Comparison of ENCODE assay signal across 25 cellular contexts in genomic region chr1:101162736-101163405, GRCh38.
DNase-seq lines count a peak whose midpoint lies in the region; ATAC-seq, FAIRE-seq and TF ChIP-seq lines count a peak whose summit lies in the region.
"Had no signal": no experiment of that assay in that cellular context is flagged by ENCODE, and none has a peak within 500 bp of the region (broad histone marks: within the 10 kb centered on the region; RNA-seq: fewer than 3 reads in every experiment).

No MANE protein-coding gene starts in this region.

- H3K9me3 ChIP-seq in left ventricle myocardium inferior (replicated peaks) (no peaks in the 10 kb centered on the region), esophagus muscularis mucosa (no peaks in the 10 kb centered on the region), parathyroid adenoma (ENCODE audit: control insufficient read depth, low read length) (no peaks in the 10 kb centered on the region), thyroid gland (no peaks in the 10 kb centered on the region), small intestine (ENCODE audit: control insufficient read depth, low read depth) (no peaks in the 10 kb centered on the region), A673 (ENCODE audit: low read depth, low read length, poor library complexity, severe bottlenecking) (no peaks in the 10 kb centered on the region)
- H3K9me3 ChIP-seq: BLaER1 had no signal

- DNase-seq in left ventricle myocardium inferior (no peak), Right ventricle myocardium superior (no peak), esophagus muscularis mucosa (ENCODE audit: extremely low spot score) (no peak), thyroid gland (no peak), hepatic stellate cell (ENCODE audit: low spot score) (no peak), small intestine (no peak), A673 (ENCODE audit: low spot score) (no peak)
- DNase-seq: CD4-positive, alpha-beta memory T cell; DMS153; GDM1; HFFc6; NCI-H1092 treated with DMSO at 0.1 percent for 48 hours; NCI-H146; NCI-H2081; NCI-H2171 treated with DMSO at 0.1 percent for 48 hours; NCI-H446 treated with DMSO at 0.1 percent for 48 hours; NCI-H69; NK-92 treated with Interleukin-12 subunit alpha and Interleukin-12 subunit beta, amount 100 ng/mL, for 24 hours; SHP77 had no signal

- H3K79me2 ChIP-seq in parathyroid adenoma: no peaks in the 10 kb centered on the region

- 80% methylated on average over 3 of the region's 3 CpGs for WGBS in esophagus muscularis mucosa
- WGBS in thyroid gland, 2 donors: 66 to 73% methylated on average over 3 of the region's 3 CpGs
- WGBS in small intestine, 3 donors: 80 to 90% (median 82%) methylated on average over 3 of the region's 3 CpGs

- no peak for ATAC-seq in Right ventricle myocardium superior (ENCODE audit: poor library complexity)

- H3K9ac ChIP-seq in parathyroid adenoma: no peak overlapping the region
- H3K9ac ChIP-seq: BLaER1 had no signal

- peak overlapping the region; percentile 81 for H3K27ac ChIP-seq in left ventricle myocardium inferior (replicated peaks)
- H3K27ac ChIP-seq in esophagus muscularis mucosa (replicated peaks in 1 of 4): peak overlapping the region in 3 of 4 donors; percentile 10 to 45 (median 43)
- peak overlapping the region; percentile 42 for H3K27ac ChIP-seq in parathyroid adenoma
- H3K27ac ChIP-seq in thyroid gland: peak overlapping the region; percentile 5 to 57 (median 24)
- H3K27ac ChIP-seq in small intestine (ENCODE audit: low read depth in 1 of 2, low read length in 1 of 2): no peak overlapping the region
- H3K27ac ChIP-seq in A673 (ENCODE audit: low read depth, low read length, poor library complexity, severe bottlenecking): no peak overlapping the region
- H3K27ac ChIP-seq: BLaER1, HL-60 had no signal

- TF ChIP-seq CTCF in left ventricle myocardium inferior (IDR thresholded peaks at IDR 0.05; ENCODE audit: borderline replicate concordance) (no peak), esophagus muscularis mucosa (IDR thresholded peaks at IDR 0.05) (no peak), parathyroid adenoma (IDR thresholded peaks at IDR 0.05) (no peak), thyroid gland (IDR thresholded peaks at IDR 0.05) (no peak), A673 (conservative IDR thresholded peaks at IDR 0.05; ENCODE audit: low read depth, low read length) (no peak)

- intact Hi-C loops in left ventricle myocardium inferior (cut with micrococcal nuclease) (no loop called here), Right ventricle myocardium superior (cut with DNase I) (no loop called here), esophagus muscularis mucosa (cut with DNase I) (no loop called here), thyroid gland (cut with DNase I) (no loop called here), A673 (cut with micrococcal nuclease; ENCODE audit: unreplicated experiment) (no loop called here)

- H3K4me2 ChIP-seq in parathyroid adenoma (ENCODE audit: low read length): no peak overlapping the region
- H3K4me2 ChIP-seq: BLaER1 had no signal

- BruUV-seq in A673 (replicated peaks; lab: Mats Ljungman, UMichigan): no TSS peak

- CTCF ChIA-PET in A673 (lab: Charles Lee): no interaction called here

- H3K36me3 ChIP-seq in left ventricle myocardium inferior: no peaks in the 10 kb centered on the region
- no peaks in the 10 kb centered on the region for H3K36me3 ChIP-seq in esophagus muscularis mucosa
- H3K36me3 ChIP-seq in parathyroid adenoma (ENCODE audit: control insufficient read depth, insufficient read depth, low read length): no peaks in the 10 kb centered on the region
- H3K36me3 ChIP-seq in thyroid gland: no peaks in the 10 kb centered on the region
- no peaks in the 10 kb centered on the region for H3K36me3 ChIP-seq in small intestine (ENCODE audit: control insufficient read depth in 2 of 2, insufficient read depth in 2 of 2, low read length in 2 of 2)
- H3K36me3 ChIP-seq in A673 (ENCODE audit: insufficient read depth, low read length, poor library complexity, severe bottlenecking): no peaks in the 10 kb centered on the region
- H3K36me3 ChIP-seq: BLaER1 had no signal

- POLR2A ChIA-PET in A673 (lab: Charles Lee; ENCODE audit: low non-redundant PET): no interaction called here

- no peak for TF ChIP-seq EP300 in esophagus muscularis mucosa (IDR thresholded peaks at IDR 0.05)

- no peak overlapping the region for H3K4me3 ChIP-seq in left ventricle myocardium inferior
- H3K4me3 ChIP-seq in esophagus muscularis mucosa: no peak overlapping the region
- H3K4me3 ChIP-seq in parathyroid adenoma (ENCODE audit: low read depth, low read length): no peak overlapping the region
- no peak overlapping the region for H3K4me3 ChIP-seq in thyroid gland (replicated peaks in 1 of 3)
- H3K4me3 ChIP-seq in small intestine (ENCODE audit: low read depth in 1 of 2, low read length in 2 of 2): no peak overlapping the region
- no peak overlapping the region for H3K4me3 ChIP-seq in A673 (ENCODE audit: low read depth, low read length, poor library complexity, severe bottlenecking)
- H3K4me3 ChIP-seq: BLaER1 had no signal

- FAIRE-seq in small intestine (lab: Jason Lieb, UNC): no peak
- FAIRE-seq: A204.1, H54, RCC 7860 had no signal

- H2AFZ ChIP-seq in parathyroid adenoma: no peak overlapping the region

- no peak for TF ChIP-seq POLR2A in esophagus muscularis mucosa (IDR thresholded peaks at IDR 0.05; ENCODE audit: low read depth)
- TF ChIP-seq POLR2A in thyroid gland (IDR thresholded peaks at IDR 0.05): no peak

- H3K27me3 ChIP-seq in left ventricle myocardium inferior (ENCODE audit: low read depth) (no peaks in the 10 kb centered on the region), esophagus muscularis mucosa (no peaks in the 10 kb centered on the region), parathyroid adenoma (ENCODE audit: control insufficient read depth, insufficient read depth, low read length) (no peaks in the 10 kb centered on the region), thyroid gland (no peaks in the 10 kb centered on the region), small intestine (ENCODE audit: control insufficient read depth in 2 of 2, insufficient read depth in 2 of 2, low read length in 2 of 2) (no peaks in the 10 kb centered on the region), A673 (replicated peaks; ENCODE audit: insufficient read depth, low read depth, low read length, poor library complexity) (no peaks in the 10 kb centered on the region)
- H3K27me3 ChIP-seq: BLaER1 had no signal

- peaks cover 35% of the 10 kb centered on the region for H3K4me1 ChIP-seq in left ventricle myocardium inferior
- H3K4me1 ChIP-seq in esophagus muscularis mucosa: peaks cover 0 to 19% (median 0%) of the 10 kb centered on the region in 4 donors
- H3K4me1 ChIP-seq in parathyroid adenoma: no peaks in the 10 kb centered on the region
- no peaks in the 10 kb centered on the region for H3K4me1 ChIP-seq in thyroid gland
- no peaks in the 10 kb centered on the region for H3K4me1 ChIP-seq in small intestine (ENCODE audit: control insufficient read depth in 2 of 2, insufficient read depth in 1 of 2, low read depth in 1 of 2, low read length in 1 of 2)
- no peaks in the 10 kb centered on the region for H3K4me1 ChIP-seq in A673 (ENCODE audit: insufficient read depth, low read length, poor library complexity, severe bottlenecking)
- H3K4me1 ChIP-seq: BLaER1 had no signal

Comparison
In these comparisons a context has a peak if more than half of its experiments do, and no peak if none do; other contexts are left out.
1. H3K27ac ChIP-seq: peak in left ventricle myocardium inferior (single experiment), esophagus muscularis mucosa (3 of 4), parathyroid adenoma (single experiment) and thyroid gland (3 of 3); none in small intestine (0 of 2) and A673 (single experiment).